In genomic region chr6:155406801-155407200, GRCh38 we compare ENCODE assay signal across 25 cellular contexts. TPM values are rescaled to one million over a fixed set of nuclear protein-coding genes. Genes with fewer than 3 reads are reported as not detected.
DNase-seq lines count a peak whose midpoint lies in the region; ATAC-seq, FAIRE-seq and TF ChIP-seq lines count a peak whose summit lies in the region.
"Had no signal": no experiment of that assay in that cellular context is flagged by ENCODE, and none has a peak within 500 bp of the region (broad histone marks: within the 10 kb centered on the region; RNA-seq: fewer than 3 reads in every experiment).

No MANE protein-coding gene starts in this region.

- no peak overlapping the region for H2AFZ ChIP-seq in HepG2 (ENCODE audit: low read length)

- H3K27me3 ChIP-seq in HepG2 (ENCODE audit: control insufficient read depth in 1 of 2, insufficient read depth in 2 of 2, low read length in 2 of 2), result no peaks in the 10 kb centered on the region
- H3K27me3 ChIP-seq in right lobe of liver, result no peaks in the 10 kb centered on the region
- H3K27me3 ChIP-seq: BLaER1 treated with 17β-estradiol and CSF1 and Interleukin-3, amounts not matched to agents 10 nM and 100 nM; SJCRH30 had no signal

- TF ChIP-seq EP300 in HepG2 (IDR thresholded peaks at IDR 0.05; ENCODE audit: low read depth in 2 of 2, low read length in 2 of 2) (no peak), HepG2 (CRISPR knock-in tag; IDR thresholded peaks at IDR 0.05; ENCODE audit: borderline replicate concordance) (no peak)

- no peak overlapping the region for H3K4me2 ChIP-seq in HepG2 (ENCODE audit: low read depth, low read length)
- H3K4me2 ChIP-seq: BLaER1 treated with 17β-estradiol and CSF1 and Interleukin-3, amounts not matched to agents 10 nM and 100 nM; KMS-11 had no signal

- no peaks in the 10 kb centered on the region for H3K36me3 Mint-ChIP-seq in WTC11
- H3K36me3 Mint-ChIP-seq: CD8-positive, alpha-beta memory T cell had no signal

- CTCF ChIA-PET in HepG2 (lab: Yijun Ruan, JAX; ENCODE audit: low intra/inter-chr PET ratio, low total read pairs), result no interaction called here
- CTCF ChIA-PET in WTC11 (lab: Charles Lee), result interaction anchor here (0.6 kb wide), 2 partner anchors 11 to 88 kb away, joined by 3 read pairs; no protein-coding TSS in a partner anchor

- peaks cover 4% of the 10 kb centered on the region for H3K4me1 Mint-ChIP-seq in WTC11
- H3K4me1 Mint-ChIP-seq: CD8-positive, alpha-beta memory T cell had no signal

- H3K27ac ChIP-seq in HepG2 (ENCODE audit: extremely low read length, insufficient read depth, low read length), result no peak overlapping the region
- H3K27ac ChIP-seq in right lobe of liver, result no peak overlapping the region
- H3K27ac ChIP-seq: BLaER1 treated with 17β-estradiol and CSF1 and Interleukin-3, amounts not matched to agents 10 nM and 100 nM; KMS-11; RWPE1; SJCRH30 had no signal

- H3K27me3 Mint-ChIP-seq in WTC11 (ENCODE audit: low read depth), result no peaks in the 10 kb centered on the region

- TF ChIP-seq POLR2A in HepG2 (IDR thresholded peaks at IDR 0.05; ENCODE audit: insufficient read depth in 1 of 2, low read depth in 2 of 2, low read length in 2 of 2) (no peak), right lobe of liver (IDR thresholded peaks at IDR 0.05) (no peak)

- 100% methylated on average over 1 of the region's 1 CpG for whole genome bisulfite sequencing in HepG2 (ENCODE audit: low lambda C conversion rate)
- WGBS in right lobe of liver (ENCODE audit: insufficient coverage, low coverage, low lambda C conversion rate, missing lambda C conversion rate), result 43% methylated on average over 1 of the region's 1 CpG

- POLR2A ChIA-PET in HepG2 (lab: Yijun Ruan, JAX) (interaction anchor here (1.9 kb wide), 1 partner anchor 8 kb away, joined by 6 read pairs; no protein-coding TSS in a partner anchor), WTC11 (lab: Charles Lee) (no interaction called here)

- H3K36me3 ChIP-seq in HepG2 (replicated peaks in 1 of 2; ENCODE audit: control insufficient read depth in 1 of 2, insufficient read depth in 2 of 2, low read length in 2 of 2), result no peaks in the 10 kb centered on the region
- H3K36me3 ChIP-seq in right lobe of liver, result no peaks in the 10 kb centered on the region
- H3K36me3 ChIP-seq: BLaER1 treated with 17β-estradiol and CSF1 and Interleukin-3, amounts not matched to agents 10 nM and 100 nM; HAP-1; SJCRH30 had no signal

- BruUV-seq in HepG2 (replicated peaks; lab: Mats Ljungman, UMichigan), result no TSS peak

- H3K9ac ChIP-seq in HepG2 (ENCODE audit: insufficient read depth, low read depth, low read length), result no peak overlapping the region
- H3K9ac ChIP-seq: BLaER1 treated with 17β-estradiol and CSF1 and Interleukin-3, amounts not matched to agents 10 nM and 100 nM; KMS-11 had no signal

- no peak overlapping the region for H3K27ac Mint-ChIP-seq in WTC11
- H3K27ac Mint-ChIP-seq: CD8-positive, alpha-beta memory T cell had no signal

- H3K4me3 Mint-ChIP-seq in WTC11, result no peak overlapping the region
- H3K4me3 Mint-ChIP-seq: CD8-positive, alpha-beta memory T cell had no signal

- H3K9me3 Mint-ChIP-seq in WTC11, result peaks cover 7% of the 10 kb centered on the region
- H3K9me3 Mint-ChIP-seq: CD8-positive, alpha-beta memory T cell had no signal

- H3K79me2 ChIP-seq in HepG2 (ENCODE audit: insufficient read depth, low read length), result no peaks in the 10 kb centered on the region

- no peak for FAIRE-seq in HepG2 (lab: Jason Lieb, UNC)
- FAIRE-seq: A204.1, D721Med, GM12892 had no signal

- no peak for TF ChIP-seq RAD21 in HepG2 (CRISPR knock-in tag; IDR thresholded peaks at IDR 0.05)

- ATAC-seq in HepG2, result peak; percentile 77
- ATAC-seq in right lobe of liver, result no peak
- ATAC-seq in WTC11, result peak; percentile 65
- no peak for ATAC-seq in GM18868 (IDR thresholded peaks at IDR 0.05; ENCODE audit: unreplicated experiment)
- no peak for ATAC-seq in HG02798 (IDR thresholded peaks at IDR 0.05; ENCODE audit: poor library complexity, unreplicated experiment)

- H3K4me1 ChIP-seq in HepG2 (ENCODE audit: insufficient read depth, low read length) (peaks cover 40% of the 10 kb centered on the region), right lobe of liver (no peaks in the 10 kb centered on the region)
- H3K4me1 ChIP-seq: HAP-1, SJCRH30 had no signal

- no peak for TF ChIP-seq CTCF in HepG2 (CRISPR knock-in tag; IDR thresholded peaks at IDR 0.05)
- no peak for TF ChIP-seq CTCF in right lobe of liver (IDR thresholded peaks at IDR 0.05)
- TF ChIP-seq CTCF in WTC11 (IDR thresholded peaks at IDR 0.05), result peak; percentile 8; the same call in 1 of the 2 replicates

- in situ Hi-C loops in HepG2 (cut with HindIII; ENCODE audit: extremely low pct_ligation_motif_present, low pct_unique_long_range_greater_than_20kb), result no loop called here

- DNase-seq in HepG2 (ENCODE audit: low spot score) (no peak), right lobe of liver (no peak), WTC11 (ENCODE audit: low spot score) (no peak), iPS-NIHi7 (ENCODE audit: extremely low spot score) (peak; percentile 21), hepatic stellate cell (ENCODE audit: low spot score) (no peak)
- DNase-seq: CD8-positive, alpha-beta memory T cell; GF-D8; NCI-H1092; NCI-H146; NCI-H2081 treated with DMSO at 0.1 percent for 48 hours; NCI-H345; NK-92 treated with Interleukin-12 subunit alpha and Interleukin-12 subunit beta, amount 100 ng/mL, for 24 hours; OCI-M1; SJCRH30 had no signal

- H3K9me3 ChIP-seq in HepG2 (ENCODE audit: low read length), result no peaks in the 10 kb centered on the region
- no peaks in the 10 kb centered on the region for H3K9me3 ChIP-seq in right lobe of liver
- H3K9me3 ChIP-seq: HAP-1, SJCRH30 had no signal

- H3K4me3 ChIP-seq in HepG2 (replicated peaks in 1 of 3; ENCODE audit: insufficient read depth in 1 of 3, low read depth in 2 of 3, low read length in 3 of 3) (no peak overlapping the region), right lobe of liver (no peak overlapping the region)
- H3K4me3 ChIP-seq: BLaER1 treated with 17β-estradiol and CSF1 and Interleukin-3, amounts not matched to agents 10 nM and 100 nM; HAP-1; SJCRH30 had no signal

- H4K20me1 ChIP-seq in HepG2 (ENCODE audit: insufficient read depth, low read length), result no peaks in the 10 kb centered on the region
- H4K20me1 ChIP-seq: BLaER1 treated with 17β-estradiol and CSF1 and Interleukin-3, amounts not matched to agents 10 nM and 100 nM had no signal

- intact Hi-C loops in HepG2 (cut with micrococcal nuclease; ENCODE audit: unreplicated experiment), result no loop called here
- intact Hi-C loops in right lobe of liver (cut with DNase I), result no loop called here

TF ChIP-seq in HepG2, 621 proteins besides CTCF, POLR2A, EP300 and RAD21:
- TF ChIP-seq MTF1 (CRISPR knock-in tag; IDR thresholded peaks at IDR 0.05) (no peak), ZNF879 (CRISPR knock-in tag; IDR thresholded peaks at IDR 0.05) (no peak), MAFF (IDR thresholded peaks at IDR 0.05; ENCODE audit: low read depth, low read length) (peak; percentile 63), MAFK (conservative IDR thresholded peaks at IDR 0.05 in 1 of 2, IDR thresholded peaks at IDR 0.05 in 1 of 2; ENCODE audit: low read length in 2 of 2) (peak; percentile 63 to 79)

TF ChIP-seq in WTC11, 78 proteins besides CTCF, POLR2A, EP300 and RAD21 (continues in another document):
- TF ChIP-seq ZNF425 (CRISPR knock-in tag; conservative IDR thresholded peaks at IDR 0.05) (no peak), NFE2L1 (CRISPR knock-in tag; IDR thresholded peaks at IDR 0.05) (no peak), ZNF671 (CRISPR knock-in tag; IDR thresholded peaks at IDR 0.05) (no peak), TEAD4 (CRISPR knock-in tag; IDR thresholded peaks at IDR 0.05) (no peak), ZNF416 (CRISPR knock-in tag; IDR thresholded peaks at IDR 0.05) (no peak), PRRX2 (CRISPR knock-in tag; IDR thresholded peaks at IDR 0.05) (no peak)

RNA-seq across cellular contexts. Expression of gene NOX3, which starts 48.8 kb away (rescaled TPM):
- total RNA-seq in HepG2 (2016; rRNA removed; fragmentation: Illumina TruSeq; extraction: Trizol) (0.18 and 0.24 TPM in 2 replicates), right lobe of liver (not detected), WTC11 (2021) (0.09 TPM in 1 of 3 replicates, not detected in the others)
- not detected in 2 replicates for total RNA-seq in HepG2 (2016; cell fraction: cytosol; rRNA removed; fragmentation: Illumina TruSeq; extraction: Trizol; ENCODE audit: low read depth)
- 0.15 and 0.17 TPM in 2 replicates for total RNA-seq in HepG2 (2016; cell fraction: insoluble cytoplasmic fraction; rRNA removed; fragmentation: Illumina TruSeq; extraction: Trizol)
- total RNA-seq in HepG2 (2016; cell fraction: membrane; rRNA removed; fragmentation: Illumina TruSeq; extraction: Trizol), result 0.19 TPM in 1 of 2 replicates, not detected in the other
- total RNA-seq in HepG2 (2016; cell fraction: nucleus; rRNA removed; fragmentation: Illumina TruSeq; extraction: Trizol), result 0.28 and 0.31 TPM in 2 replicates
- 0.09 and 0.12 TPM in 2 replicates for polyA plus RNA-seq in HepG2 (2011; rRNA removed)
- polyA plus RNA-seq in HepG2 (2011; cell fraction: cytosol; rRNA removed), result 0.05 TPM in 2 replicates
- polyA plus RNA-seq in HepG2 (2011; cell fraction: nucleus; rRNA removed), result not detected in 2 replicates
- polyA plus RNA-seq in HepG2 (2012), result 0.16 TPM in 1 of 2 replicates, not detected in the other
- 0.05 TPM in 1 of 2 replicates, not detected in the other for polyA plus RNA-seq in HepG2 (2016; cell fraction: cytosol; fragmentation: Illumina TruSeq; extraction: Trizol; ENCODE audit: low read depth)
- 0.11 TPM in 2 replicates for polyA plus RNA-seq in HepG2 (2016; cell fraction: insoluble cytoplasmic fraction; fragmentation: Illumina TruSeq; extraction: Trizol; ENCODE audit: low read depth)
- 0.15 TPM in 1 of 2 replicates, not detected in the other for polyA plus RNA-seq in HepG2 (2016; cell fraction: membrane; fragmentation: Illumina TruSeq; extraction: Trizol; ENCODE audit: low read depth)
- 0.44 TPM in 1 of 2 replicates, not detected in the other for polyA plus RNA-seq in HepG2 (2016; cell fraction: nucleus; fragmentation: Illumina TruSeq; extraction: Trizol; ENCODE audit: insufficient read depth, low read depth)
- not detected in 2 replicates for polyA minus RNA-seq in HepG2 (2011; rRNA and poly(A)+ RNA removed; ENCODE audit: low replicate concordance)
- not detected in 2 replicates for polyA minus RNA-seq in HepG2 (2011; cell fraction: cytosol; rRNA and poly(A)+ RNA removed)
- polyA minus RNA-seq in HepG2 (2011; cell fraction: nucleus; rRNA and poly(A)+ RNA removed), result 0.13 and 0.25 TPM in 2 replicates
- total RNA-seq: CD8-positive, alpha-beta memory T cell; Daoy; MCF 10A; SJCRH30 had no signal
- polyA plus RNA-seq: CD8-positive, alpha-beta memory T cell had no signal

Comparison
In these comparisons a context has a peak if more than half of its experiments do, and no peak if none do; other contexts are left out.
1. ATAC-seq: peak in HepG2 (single experiment) and WTC11 (single experiment); none in right lobe of liver (0 of 4), GM18868 (single experiment) and HG02798 (single experiment).
2. Of the 50 proteins assayed by ChIP-seq in both HepG2 and WTC11: peak only in HepG2: none; only in WTC11: CTCF; in both: none; in neither: 49.